In genomic region chr9:96688215-96688614, GRCh38 we compare ENCODE assay signal across 1 cellular context.
TF ChIP-seq lines count a peak whose summit lies in the region.

No MANE protein-coding gene starts in this region.

TF ChIP-seq in GM23338, 12 proteins besides CTCF, POLR2A, EP300 and RAD21 (continued from another document):
- TF ChIP-seq ETS1 (IDR thresholded peaks at IDR 0.05) (no peak), POLR2AphosphoS5 (IDR thresholded peaks at IDR 0.05; ENCODE audit: low read depth) (no peak), ZNF462 (CRISPR knock-in tag; IDR thresholded peaks at IDR 0.05) (no peak), JUNB (IDR thresholded peaks at IDR 0.05; ENCODE audit: unreplicated experiment) (no peak), CREB1 (CRISPR knock-in tag; IDR thresholded peaks at IDR 0.05; ENCODE audit: low read depth) (no peak), NANOG (IDR thresholded peaks at IDR 0.05; ENCODE audit: borderline replicate concordance) (no peak)
- TF ChIP-seq, protein P1, sequence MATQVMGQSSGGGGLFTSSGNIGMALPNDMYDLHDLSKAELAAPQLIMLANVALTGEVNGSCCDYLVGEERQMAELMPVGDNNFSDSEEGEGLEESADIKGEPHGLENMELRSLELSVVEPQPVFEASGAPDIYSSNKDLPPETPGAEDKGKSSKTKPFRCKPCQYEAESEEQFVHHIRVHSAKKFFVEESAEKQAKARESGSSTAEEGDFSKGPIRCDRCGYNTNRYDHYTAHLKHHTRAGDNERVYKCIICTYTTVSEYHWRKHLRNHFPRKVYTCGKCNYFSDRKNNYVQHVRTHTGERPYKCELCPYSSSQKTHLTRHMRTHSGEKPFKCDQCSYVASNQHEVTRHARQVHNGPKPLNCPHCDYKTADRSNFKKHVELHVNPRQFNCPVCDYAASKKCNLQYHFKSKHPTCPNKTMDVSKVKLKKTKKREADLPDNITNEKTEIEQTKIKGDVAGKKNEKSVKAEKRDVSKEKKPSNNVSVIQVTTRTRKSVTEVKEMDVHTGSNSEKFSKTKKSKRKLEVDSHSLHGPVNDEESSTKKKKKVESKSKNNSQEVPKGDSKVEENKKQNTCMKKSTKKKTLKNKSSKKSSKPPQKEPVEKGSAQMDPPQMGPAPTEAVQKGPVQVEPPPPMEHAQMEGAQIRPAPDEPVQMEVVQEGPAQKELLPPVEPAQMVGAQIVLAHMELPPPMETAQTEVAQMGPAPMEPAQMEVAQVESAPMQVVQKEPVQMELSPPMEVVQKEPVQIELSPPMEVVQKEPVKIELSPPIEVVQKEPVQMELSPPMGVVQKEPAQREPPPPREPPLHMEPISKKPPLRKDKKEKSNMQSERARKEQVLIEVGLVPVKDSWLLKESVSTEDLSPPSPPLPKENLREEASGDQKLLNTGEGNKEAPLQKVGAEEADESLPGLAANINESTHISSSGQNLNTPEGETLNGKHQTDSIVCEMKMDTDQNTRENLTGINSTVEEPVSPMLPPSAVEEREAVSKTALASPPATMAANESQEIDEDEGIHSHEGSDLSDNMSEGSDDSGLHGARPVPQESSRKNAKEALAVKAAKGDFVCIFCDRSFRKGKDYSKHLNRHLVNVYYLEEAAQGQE (IDR thresholded peaks at IDR 0.05; ENCODE audit: unreplicated experiment), result no peak
